In the genomic region with DNA sequence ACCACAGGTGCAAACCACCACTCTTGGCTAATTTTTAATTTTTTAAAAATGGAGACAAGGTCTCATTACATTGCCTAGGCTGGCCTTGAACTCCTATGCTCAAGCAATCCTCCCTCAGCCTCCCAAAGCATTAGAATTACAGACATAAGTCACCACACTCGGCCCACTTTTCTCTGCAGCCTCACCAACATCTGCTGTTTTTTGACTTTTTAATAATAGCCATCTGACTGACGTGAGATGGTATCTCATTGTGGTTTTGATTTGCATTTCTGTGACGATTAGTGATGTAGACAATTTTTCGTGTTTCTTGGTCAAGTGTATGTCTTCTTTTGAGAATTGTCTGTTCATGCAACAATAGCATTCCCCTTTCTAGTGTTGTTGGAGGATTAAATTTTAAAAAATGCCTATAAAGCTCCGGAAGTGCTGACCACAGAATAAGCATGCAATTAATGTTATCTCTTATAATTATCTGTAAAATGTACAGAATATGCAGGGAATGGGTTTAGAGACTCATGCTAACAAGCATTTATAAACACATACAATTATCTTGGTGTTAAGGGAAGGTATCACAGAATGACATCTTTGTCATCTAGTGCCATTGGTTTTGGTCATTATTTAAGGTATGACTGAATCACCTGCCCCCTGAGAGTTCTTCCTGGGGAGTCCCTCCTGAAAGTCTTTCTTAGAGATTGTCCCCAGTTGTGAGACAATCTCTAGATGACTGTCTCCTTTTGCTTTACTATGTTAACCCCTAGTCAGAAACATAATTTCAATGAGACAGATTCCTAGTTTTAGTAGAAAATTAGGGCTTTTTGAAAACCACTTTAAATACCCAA, we compare ENCODE assay signal across 16 cellular contexts.
"Had no signal": no experiment of that assay in that cellular context is flagged by ENCODE, and none has a peak within 500 bp of the region (broad histone marks: within the 10 kb centered on the region; RNA-seq: fewer than 3 reads in every experiment).

No MANE protein-coding gene starts in this region.

- ATAC-seq: naive thymus-derived CD4-positive, alpha-beta T cell; pancreas had no signal

- H3K4me3 ChIP-seq: left ventricle myocardium inferior, pancreas, transverse colon, vagina had no signal

- H3K4me1 ChIP-seq: left ventricle myocardium inferior, pancreas, transverse colon, vagina had no signal

- H3K4me3 Mint-ChIP-seq: naive thymus-derived CD4-positive, alpha-beta T cell had no signal

- H3K27ac Mint-ChIP-seq: naive thymus-derived CD4-positive, alpha-beta T cell had no signal

- H3K36me3 Mint-ChIP-seq: naive thymus-derived CD4-positive, alpha-beta T cell had no signal

- H3K9me3 ChIP-seq: left ventricle myocardium inferior, pancreas, transverse colon, vagina had no signal

- H3K27ac ChIP-seq: brain microvascular endothelial cell, left ventricle myocardium inferior, pancreas, transverse colon, vagina had no signal

- DNase-seq: activated CD4-positive, CD25-positive, alpha-beta regulatory T cell treated with anti-CD3 and anti-CD28 coated beads, Interleukin-2, amount 50 U/mL, for 72 hours; activated naive CD4-positive, alpha-beta T cell treated with Interleukin-2 at 50 U/mL for 16 hours; activated T-cell treated with anti-CD3 and anti-CD28 coated beads for 4 hours; anterior cingulate cortex; brain microvascular endothelial cell; effector memory CD4-positive, alpha-beta T cell; foreskin fibroblast; hypothalamus; left ventricle myocardium inferior; naive thymus-derived CD4-positive, alpha-beta T cell; pancreas; stimulated activated CD4-positive, alpha-beta T cell treated with anti-CD3 and anti-CD28 coated beads, Interleukin-12 subunit alpha, Interleukin-12 subunit beta, amount 100 ng/mL, for 4 hours; stimulated activated naive CD4-positive, alpha-beta T cell treated with Interleukin-2 at 50 U/mL for 16 hours; substantia nigra; transverse colon had no signal

- H3K4me1 Mint-ChIP-seq: naive thymus-derived CD4-positive, alpha-beta T cell had no signal

- H3K27me3 ChIP-seq: brain microvascular endothelial cell, pancreas, transverse colon, vagina had no signal

- H3K36me3 ChIP-seq: brain microvascular endothelial cell, left ventricle myocardium inferior, pancreas, transverse colon, vagina had no signal
